ENCODE assay signal across 9 cellular contexts in genomic region chr3:13019243-13019701, GRCh38. TPM values are rescaled to one million over a fixed set of nuclear protein-coding genes. Genes with fewer than 3 reads are reported as not detected.
DNase-seq lines count a peak whose midpoint lies in the region; TF ChIP-seq lines count a peak whose summit lies in the region.
"Had no signal": no experiment of that assay in that cellular context is flagged by ENCODE, and none has a peak within 500 bp of the region (broad histone marks: within the 10 kb centered on the region; RNA-seq: fewer than 3 reads in every experiment).

No MANE protein-coding gene starts in this region.

- WGBS in suprapubic skin: 32% methylated on average over 5 of the region's 18 CpGs

- DNase-seq in HK-2 (ENCODE audit: unreplicated experiment): peak; percentile 34
- DNase-seq in brain microvascular endothelial cell: peak; percentile 64
- peak; percentile 73 for DNase-seq in iris pigment epithelial cell (ENCODE audit: low read depth)
- DNase-seq in suprapubic skin (ENCODE audit: low spot score in 2 of 2): peak in 1 of 2 donors; percentile 81
- no peak for DNase-seq in DMS114 treated with DMSO at 0.1 percent for 48 hours (lab: John Stamatoyannopoulos, UW; ENCODE audit: unreplicated experiment)
- no peak for DNase-seq in NCI-H748 treated with DMSO at 0.1 percent for 48 hours (lab: John Stamatoyannopoulos, UW)
- DNase-seq in activated CD4-positive, CD25-positive, alpha-beta regulatory T cell treated with anti-CD3 and anti-CD28 coated beads, Interleukin-2, amount 50 U/mL, for 72 hours: no peak
- DNase-seq in NCI-H748 (lab: John Stamatoyannopoulos, UW; ENCODE audit: unreplicated experiment): no peak
- DNase-seq: SIG-M5 had no signal

- TF ChIP-seq CTCF in brain microvascular endothelial cell (IDR thresholded peaks at IDR 0.05; ENCODE audit: low read depth, low read length, missing control alignments) (no peak), suprapubic skin (IDR thresholded peaks at IDR 0.05) (no peak)

- no peaks in the 10 kb centered on the region for H3K9me3 ChIP-seq in suprapubic skin

- H3K4me3 ChIP-seq in brain microvascular endothelial cell (ENCODE audit: low read depth, low read length): peak overlapping the region; percentile 26
- peak overlapping the region; percentile 26 for H3K4me3 ChIP-seq in suprapubic skin

- no peak for TF ChIP-seq EP300 in suprapubic skin (IDR thresholded peaks at IDR 0.05)

- peaks cover 70% of the 10 kb centered on the region for H3K4me1 ChIP-seq in suprapubic skin

- H3K27ac ChIP-seq in brain microvascular endothelial cell (no peak overlapping the region), suprapubic skin (peak overlapping the region; percentile 42)

- no peak for TF ChIP-seq POLR2A in suprapubic skin (IDR thresholded peaks at IDR 0.05)

- in situ Hi-C loops in brain microvascular endothelial cell (cut with HindIII; ENCODE audit: low pct_ligation_motif_present, low sequenced_read_pairs): no loop called here

- H3K36me3 ChIP-seq in brain microvascular endothelial cell (replicated peaks) (no peaks in the 10 kb centered on the region), suprapubic skin (no peaks in the 10 kb centered on the region)

- no peaks in the 10 kb centered on the region for H3K27me3 ChIP-seq in brain microvascular endothelial cell (replicated peaks)
- no peaks in the 10 kb centered on the region for H3K27me3 ChIP-seq in suprapubic skin

RNA-seq across cellular contexts. Expression of gene IQSEC1, which starts 54.0 kb away (rescaled TPM):
- total RNA-seq in suprapubic skin: 10 to 100 TPM; 26.7 to 52.4 (median 35.5) TPM

Comparison
In these comparisons a context has a peak if more than half of its experiments do, and no peak if none do; other contexts are left out.
1. DNase-seq: peak in HK-2 (single experiment), brain microvascular endothelial cell (single experiment) and iris pigment epithelial cell (single experiment); none in DMS114 treated with DMSO at 0.1 percent for 48 hours (single experiment), NCI-H748 treated with DMSO at 0.1 percent for 48 hours (single experiment), activated CD4-positive, CD25-positive, alpha-beta regulatory T cell treated with anti-CD3 and anti-CD28 coated beads, Interleukin-2, amount 50 U/mL, for 72 hours (single experiment) and NCI-H748 (single experiment).